In genomic region chr6:22019877-22020276, GRCh38 we compare ENCODE assay signal across 20 cellular contexts.
DNase-seq lines count a peak whose midpoint lies in the region; ATAC-seq, FAIRE-seq and TF ChIP-seq lines count a peak whose summit lies in the region.
"Had no signal": no experiment of that assay in that cellular context is flagged by ENCODE, and none has a peak within 500 bp of the region (broad histone marks: within the 10 kb centered on the region; RNA-seq: fewer than 3 reads in every experiment).

No MANE protein-coding gene starts in this region.

- CTCF ChIA-PET in WTC11 (lab: Charles Lee), result interaction anchor here (0.5 to 0.6 kb wide), 2 partner anchors 439 to 1427 kb away, joined by 3 to 4 read pairs; no protein-coding TSS in a partner anchor

- H3K27me3 Mint-ChIP-seq in WTC11 (ENCODE audit: low read depth), result no peaks in the 10 kb centered on the region
- H3K27me3 Mint-ChIP-seq: CD4-positive, alpha-beta T cell; CD8-positive, alpha-beta memory T cell had no signal

- H3K4me3 ChIP-seq in DND-41 (ENCODE audit: low read depth in 1 of 2, low read length in 2 of 2), result no peak overlapping the region
- no peak overlapping the region for H3K4me3 ChIP-seq in smooth muscle cell
- H3K4me3 ChIP-seq: GM23248, HAP-1 had no signal

- no peak overlapping the region for H3K4me3 Mint-ChIP-seq in WTC11
- H3K4me3 Mint-ChIP-seq: CD14-positive monocyte; CD4-positive, alpha-beta T cell; CD8-positive, alpha-beta memory T cell; HFFc6 had no signal

- peaks cover 9% of the 10 kb centered on the region for H3K9me3 ChIP-seq in DND-41 (ENCODE audit: insufficient read depth, low read length, severe bottlenecking)
- no peaks in the 10 kb centered on the region for H3K9me3 ChIP-seq in smooth muscle cell (replicated peaks; ENCODE audit: low read depth)
- H3K9me3 ChIP-seq: HAP-1 had no signal

- POLR2A ChIA-PET in WTC11 (lab: Charles Lee), result no interaction called here

- H3K27me3 ChIP-seq in DND-41 (ENCODE audit: insufficient read depth, low read length, poor library complexity) (no peaks in the 10 kb centered on the region), smooth muscle cell (ENCODE audit: low read depth) (no peaks in the 10 kb centered on the region)

- intact Hi-C loops in posterior vena cava (cut with DNase I), result no loop called here

- H3F3A ChIP-seq in smooth muscle cell (ENCODE audit: low read depth), result no peaks in the 10 kb centered on the region

- H3K79me2 ChIP-seq in DND-41 (ENCODE audit: insufficient read depth, low read length) (peaks cover 17% of the 10 kb centered on the region), smooth muscle cell (ENCODE audit: low read depth) (no peaks in the 10 kb centered on the region)

- TF ChIP-seq POLR2A in H54 (IDR thresholded peaks at IDR 0.05; ENCODE audit: low read depth, low read length), result no peak

- H3K9me3 Mint-ChIP-seq in WTC11, result no peaks in the 10 kb centered on the region; the same call in 1 of the 2 replicates

- H4K20me1 ChIP-seq in DND-41 (ENCODE audit: insufficient read depth, low read length) (no peaks in the 10 kb centered on the region), smooth muscle cell (ENCODE audit: low read depth) (no peaks in the 10 kb centered on the region)

- H3K4me2 ChIP-seq in DND-41 (ENCODE audit: insufficient read depth, low read length), result peak overlapping the region; percentile 25; the same call in 1 of the 2 replicates
- no peak overlapping the region for H3K4me2 ChIP-seq in smooth muscle cell

- TF ChIP-seq CTCF in DND-41 (IDR thresholded peaks at IDR 0.05; ENCODE audit: borderline replicate concordance, extremely low read depth, low read length, poor library complexity, severe bottlenecking) (peak; percentile 11), WTC11 (IDR thresholded peaks at IDR 0.05) (no peak), smooth muscle cell (IDR thresholded peaks at IDR 0.05; ENCODE audit: borderline replicate concordance, insufficient read depth, poor library complexity, severe bottlenecking) (no peak)

- H3K4me1 Mint-ChIP-seq in WTC11, result peaks cover 10% of the 10 kb centered on the region
- H3K4me1 Mint-ChIP-seq: CD8-positive, alpha-beta memory T cell had no signal

- 87% methylated on average over 5 of the region's 5 CpGs for WGBS in smooth muscle cell (ENCODE audit: low lambda C conversion rate)

- H3K4me1 ChIP-seq in DND-41 (ENCODE audit: insufficient read depth, low read length), result peaks cover 52% of the 10 kb centered on the region
- H3K4me1 ChIP-seq in smooth muscle cell (ENCODE audit: low read depth), result peaks cover under 1% of the 10 kb centered on the region
- H3K4me1 ChIP-seq: HAP-1 had no signal

- FAIRE-seq in H54 (lab: Jason Lieb, UNC), result peak; percentile 11
- FAIRE-seq: D721Med, GM12892, GM19239 had no signal

- H3K36me3 ChIP-seq in DND-41 (ENCODE audit: insufficient read depth, low read length), result peaks cover 20% of the 10 kb centered on the region
- H3K36me3 ChIP-seq in smooth muscle cell (ENCODE audit: low read depth), result no peaks in the 10 kb centered on the region
- H3K36me3 ChIP-seq: HAP-1 had no signal

- DNase-seq in DND-41 (no peak), H54 (ENCODE audit: insufficient read length, low spot score) (no peak), WTC11 (ENCODE audit: low spot score) (no peak), smooth muscle cell (lab: John Stamatoyannopoulos, UW; ENCODE audit: unreplicated experiment) (no peak), NCI-H2227 (lab: John Stamatoyannopoulos, UW; ENCODE audit: unreplicated experiment) (no peak), posterior vena cava (ENCODE audit: low spot score) (no peak)
- DNase-seq in stimulated activated naive CD8-positive, alpha-beta T cell treated with anti-CD3 and anti-CD28 coated beads, Interleukin-15, Interleukin-2, amounts not matched to agents 100 U/mL and 50 U/mL, for 24 hours, result no peak
- DNase-seq in effector CD4-positive, alpha-beta T cell, result no peak
- DNase-seq: CD4-positive, alpha-beta T cell; CD8-positive, alpha-beta memory T cell; DMS 273 treated with DMSO at 0.1 percent for 48 hours; DMS79; GF-D8; GM23248; HFFc6 had no signal

- H2AFZ ChIP-seq in DND-41 (ENCODE audit: low read depth, low read length) (peak overlapping the region; percentile 20; the same call in 1 of the 2 replicates), smooth muscle cell (ENCODE audit: low read depth) (no peak overlapping the region)
- H2AFZ ChIP-seq: GM23248 had no signal

- peak; percentile 41; the same call in 1 of the 3 replicates for ATAC-seq in DND-41 (ENCODE audit: insufficient read depth, low read depth)
- peak; percentile 43 for ATAC-seq in WTC11
- no peak for ATAC-seq in stimulated activated naive CD8-positive, alpha-beta T cell treated with anti-CD3 and anti-CD28 coated beads, Interleukin-15, Interleukin-2, amounts not matched to agents 100 U/mL and 50 U/mL, for 24 hours

- peak overlapping the region; percentile 82 for H3K27ac ChIP-seq in DND-41 (ENCODE audit: low read length)
- H3K27ac ChIP-seq in smooth muscle cell (ENCODE audit: low read depth), result peak overlapping the region; percentile 50
- H3K27ac ChIP-seq: GM23248 had no signal

- H3K27ac Mint-ChIP-seq in WTC11, result no peak overlapping the region
- H3K27ac Mint-ChIP-seq: CD14-positive monocyte; CD4-positive, alpha-beta T cell; CD8-positive, alpha-beta memory T cell; HFFc6 had no signal

- peak overlapping the region; percentile 31 for H3K9ac ChIP-seq in DND-41 (ENCODE audit: low read depth, low read length)
- no peak overlapping the region for H3K9ac ChIP-seq in smooth muscle cell (ENCODE audit: low read depth)
- H3K9ac ChIP-seq: GM23248 had no signal

- no peaks in the 10 kb centered on the region; the same call in 1 of the 2 replicates for H3K36me3 Mint-ChIP-seq in WTC11
- H3K36me3 Mint-ChIP-seq: CD8-positive, alpha-beta memory T cell had no signal

TF ChIP-seq in WTC11, 78 proteins besides CTCF, POLR2A, EP300 and RAD21:
- TF ChIP-seq FOXJ3 (CRISPR knock-in tag; IDR thresholded peaks at IDR 0.05; ENCODE audit: borderline replicate concordance), result no peak
- TF ChIP-seq FOXK1 (CRISPR knock-in tag; IDR thresholded peaks at IDR 0.05), result no peak
- TF ChIP-seq NR2C2 (CRISPR knock-in tag; IDR thresholded peaks at IDR 0.05), result no peak
- no peak for TF ChIP-seq ZNF416 (CRISPR knock-in tag; IDR thresholded peaks at IDR 0.05)
- no peak for TF ChIP-seq RORB (CRISPR knock-in tag; IDR thresholded peaks at IDR 0.05)
- TF ChIP-seq NR3C1 (CRISPR knock-in tag; conservative IDR thresholded peaks at IDR 0.05; ENCODE audit: low read depth), result no peak
